Comparison of ENCODE assay signal across 11 cellular contexts in genomic region chr12:42468853-42469252, GRCh38.
A peak's percentile ranks its signal among the peaks of the same experiment; 100 is the strongest.
DNase-seq lines count a peak whose midpoint lies in the region; ATAC-seq and TF ChIP-seq lines count a peak whose summit lies in the region.
"Had no signal": no experiment of that assay in that cellular context is flagged by ENCODE, and none has a peak within 500 bp of the region (broad histone marks: within the 10 kb centered on the region; RNA-seq: fewer than 3 reads in every experiment).

No MANE protein-coding gene starts in this region.

- BruUV-seq in A673 (replicated peaks; lab: Mats Ljungman, UMichigan) (no TSS peak), Caco-2 (replicated peaks; lab: Mats Ljungman, UMichigan) (no TSS peak)

- POLR2A ChIA-PET in A673 (lab: Charles Lee; ENCODE audit: low non-redundant PET) (no interaction called here), Caco-2 (lab: Charles Lee) (interaction anchor here (0.5 kb wide), 1 partner anchor 31 kb away, joined by 3 read pairs; no protein-coding TSS in a partner anchor)

- H3K9me3 Mint-ChIP-seq in chondrocyte (ENCODE audit: low read depth) (no peaks in the 10 kb centered on the region), Caco-2 (ENCODE audit: unreplicated experiment) (no peaks in the 10 kb centered on the region)

- H3K4me3 Mint-ChIP-seq in chondrocyte (ENCODE audit: unreplicated experiment), result no peak overlapping the region
- H3K4me3 Mint-ChIP-seq in Caco-2 (ENCODE audit: unreplicated experiment), result no peak overlapping the region

- DNase-seq in A673 (ENCODE audit: low spot score) (peak; percentile 47), chondrocyte (ENCODE audit: low spot score) (no peak), H7 (no peak), foreskin keratinocyte (no peak), NCI-H1436 (lab: John Stamatoyannopoulos, UW) (no peak), Caco-2 (no peak)
- DNase-seq: small intestine had no signal

- H3K4me3 ChIP-seq in A673 (ENCODE audit: low read depth, low read length, poor library complexity, severe bottlenecking), result no peak overlapping the region
- H3K4me3 ChIP-seq in H7 (ENCODE audit: insufficient read depth, low read depth, low read length), result no peak overlapping the region
- H3K4me3 ChIP-seq in Caco-2 (ENCODE audit: low read depth, low read length), result no peak overlapping the region
- H3K4me3 ChIP-seq: HAP-1 had no signal

- intact Hi-C loops in A673 (cut with micrococcal nuclease; ENCODE audit: unreplicated experiment) (no loop called here), Caco-2 (cut with micrococcal nuclease; ENCODE audit: unreplicated experiment) (no loop called here)

- H3K27me3 Mint-ChIP-seq in chondrocyte (ENCODE audit: low read depth) (no peaks in the 10 kb centered on the region), Caco-2 (ENCODE audit: insufficient read depth, unreplicated experiment) (no peaks in the 10 kb centered on the region)

- H3K9me3 ChIP-seq in A673 (ENCODE audit: low read depth, low read length, poor library complexity, severe bottlenecking) (no peaks in the 10 kb centered on the region), Caco-2 (no peaks in the 10 kb centered on the region)
- H3K9me3 ChIP-seq: HAP-1 had no signal

- peaks cover 55% of the 10 kb centered on the region for H3K4me1 Mint-ChIP-seq in chondrocyte (ENCODE audit: low read depth)
- peaks cover 20% of the 10 kb centered on the region for H3K4me1 Mint-ChIP-seq in Caco-2 (ENCODE audit: low read depth, unreplicated experiment)

- TF ChIP-seq CTCF in A673 (conservative IDR thresholded peaks at IDR 0.05; ENCODE audit: low read depth, low read length) (no peak), chondrocyte (IDR thresholded peaks at IDR 0.05) (peak; percentile 24), foreskin keratinocyte (conservative IDR thresholded peaks at IDR 0.05) (no peak), Caco-2 (IDR thresholded peaks at IDR 0.05; ENCODE audit: insufficient read depth in 1 of 2, low read depth in 1 of 2, low read length in 1 of 2, severe bottlenecking in 1 of 2, unreplicated experiment in 1 of 2) (no peak)

- H3K27ac ChIP-seq in A673 (ENCODE audit: low read depth, low read length, poor library complexity, severe bottlenecking) (no peak overlapping the region), foreskin keratinocyte (no peak overlapping the region)
- H3K27ac ChIP-seq: VCaP had no signal

- H3K27me3 ChIP-seq in A673 (replicated peaks; ENCODE audit: insufficient read depth, low read depth, low read length, poor library complexity) (no peaks in the 10 kb centered on the region), H7 (ENCODE audit: control insufficient read depth, insufficient read depth, low read length) (no peaks in the 10 kb centered on the region), foreskin keratinocyte (no peaks in the 10 kb centered on the region), Caco-2 (replicated peaks; ENCODE audit: control insufficient read depth, insufficient read depth, low read length) (no peaks in the 10 kb centered on the region)

- H3K36me3 ChIP-seq in A673 (ENCODE audit: insufficient read depth, low read length, poor library complexity, severe bottlenecking) (no peaks in the 10 kb centered on the region), H7 (replicated peaks; ENCODE audit: control insufficient read depth, insufficient read depth, low read length) (peaks cover 17% of the 10 kb centered on the region), Caco-2 (ENCODE audit: control insufficient read depth, insufficient read depth, low read length) (no peaks in the 10 kb centered on the region)

- ATAC-seq in GM18873 (IDR thresholded peaks at IDR 0.05; ENCODE audit: low FRiP score, unreplicated experiment) (peak; percentile 0), HG03342 (IDR thresholded peaks at IDR 0.05; ENCODE audit: unreplicated experiment) (peak; percentile 2), foreskin keratinocyte (no peak)

- CTCF ChIA-PET in A673 (lab: Charles Lee), result no interaction called here
- CTCF ChIA-PET in Caco-2 (lab: Charles Lee), result no interaction called here

- H3K27ac Mint-ChIP-seq in chondrocyte (ENCODE audit: unreplicated experiment), result peak overlapping the region; percentile 78
- H3K27ac Mint-ChIP-seq in Caco-2 (ENCODE audit: unreplicated experiment), result no peak overlapping the region

- peaks cover 27% of the 10 kb centered on the region for H3K4me1 ChIP-seq in A673 (ENCODE audit: insufficient read depth, low read length, poor library complexity, severe bottlenecking)
- H3K4me1 ChIP-seq in foreskin keratinocyte, result peaks cover 1% of the 10 kb centered on the region
- peaks cover 7% of the 10 kb centered on the region for H3K4me1 ChIP-seq in Caco-2

- H3K36me3 Mint-ChIP-seq in chondrocyte (ENCODE audit: low read depth) (peaks cover 34% of the 10 kb centered on the region), Caco-2 (ENCODE audit: insufficient read depth, unreplicated experiment) (peaks cover 11% of the 10 kb centered on the region)
